Comparison of ENCODE assay signal across 17 cellular contexts in the genomic region with DNA sequence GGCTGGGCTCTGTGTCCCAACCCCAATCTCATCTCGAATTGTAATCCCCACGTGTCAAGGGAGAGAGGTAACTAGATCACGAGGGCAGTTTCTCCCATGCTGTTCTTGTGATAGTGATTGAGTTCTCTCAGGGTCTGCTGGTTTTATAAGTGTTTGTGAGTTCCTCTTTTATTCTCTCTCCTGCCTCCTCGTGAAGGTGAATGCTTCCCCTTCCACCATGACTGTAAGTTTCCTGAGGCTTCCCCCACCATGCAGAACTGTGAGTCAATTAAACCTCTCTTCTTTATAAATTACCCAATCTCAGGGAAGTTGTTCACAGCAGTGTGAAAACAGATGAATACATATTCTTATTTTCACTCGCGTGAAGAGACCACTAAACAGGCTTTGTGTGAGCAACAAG.
"Had no signal": no experiment of that assay in that cellular context is flagged by ENCODE, and none has a peak within 500 bp of the region (broad histone marks: within the 10 kb centered on the region; RNA-seq: fewer than 3 reads in every experiment).

No MANE protein-coding gene starts in this region.

- H3K4me3 Mint-ChIP-seq: activated CD8-positive, alpha-beta T cell treated with anti-CD3 and anti-CD28 coated beads, Interleukin-2, amount 10 ng/mL, durations not matched to agents 7 days and 5 days; activated naive CD4-positive, alpha-beta T cell treated with anti-CD3 and anti-CD28 coated beads, Interleukin-2, amount 10 ng/mL, durations not matched to agents 7 days and 5 days; nephron progenitor cell; stimulated activated naive CD8-positive, alpha-beta T cell treated with anti-CD3 and anti-CD28 coated beads, Interleukin-15, amount 100 ng/mL, for 72 hours; T-helper 1 cell treated with Interleukin-12 subunit alpha and Interleukin-12 subunit beta and Interleukin-4 antibody, amounts not matched to agents 30 μg/mL and 1 μg/mL, for 36 hours had no signal

- DNase-seq: activated CD8-positive, alpha-beta memory T cell treated with anti-CD3 and anti-CD28 coated beads, Interleukin-2, amount 50 U/mL, for 48 hours; activated CD8-positive, alpha-beta T cell treated with anti-CD3 and anti-CD28 coated beads, Interleukin-2, amount 10 ng/mL, durations not matched to agents 7 days and 5 days; activated naive CD4-positive, alpha-beta T cell treated with anti-CD3 and anti-CD28 coated beads, Interleukin-2, amount 10 ng/mL, durations not matched to agents 7 days and 5 days; adrenal gland; caudate nucleus; effector memory CD4-positive, alpha-beta T cell; heart right ventricle; mammary epithelial cell; nephron progenitor cell; sigmoid colon; stimulated activated CD4-positive, alpha-beta T cell treated with anti-CD3 and anti-CD28 coated beads, Interleukin-4, amount 100 ng/mL, for 1 hour; stimulated activated CD8-positive, alpha-beta memory T cell treated with anti-CD3 and anti-CD28 coated beads, Interleukin-4, amount 100 ng/mL, for 48 hours; stimulated activated naive CD8-positive, alpha-beta T cell treated with anti-CD3 and anti-CD28 coated beads, Interleukin-15, amount 100 ng/mL, for 72 hours had no signal

- H3K4me1 Mint-ChIP-seq: activated naive CD4-positive, alpha-beta T cell treated with anti-CD3 and anti-CD28 coated beads, Interleukin-2, amount 10 ng/mL, durations not matched to agents 7 days and 5 days; stimulated activated naive CD8-positive, alpha-beta T cell treated with anti-CD3 and anti-CD28 coated beads, Interleukin-15, amount 100 ng/mL, for 72 hours had no signal

- H3K9me3 ChIP-seq: adrenal gland, heart right ventricle, sigmoid colon, thoracic aorta had no signal

- H3K36me3 Mint-ChIP-seq: activated naive CD4-positive, alpha-beta T cell treated with anti-CD3 and anti-CD28 coated beads, Interleukin-2, amount 10 ng/mL, durations not matched to agents 7 days and 5 days had no signal

- ATAC-seq: activated CD8-positive, alpha-beta T cell treated with anti-CD3 and anti-CD28 coated beads, Interleukin-2, amount 10 ng/mL, durations not matched to agents 7 days and 5 days; heart right ventricle; left lobe of liver; stimulated activated naive CD8-positive, alpha-beta T cell treated with anti-CD3 and anti-CD28 coated beads, Interleukin-15, amount 100 ng/mL, for 72 hours had no signal

- H3K27ac Mint-ChIP-seq: activated CD8-positive, alpha-beta T cell treated with anti-CD3 and anti-CD28 coated beads, Interleukin-2, amount 10 ng/mL, durations not matched to agents 7 days and 5 days; activated naive CD4-positive, alpha-beta T cell treated with anti-CD3 and anti-CD28 coated beads, Interleukin-2, amount 10 ng/mL, durations not matched to agents 7 days and 5 days; nephron progenitor cell; stimulated activated naive CD8-positive, alpha-beta T cell treated with anti-CD3 and anti-CD28 coated beads, Interleukin-15, amount 100 ng/mL, for 72 hours; T-helper 1 cell treated with Interleukin-12 subunit alpha and Interleukin-12 subunit beta and Interleukin-4 antibody, amounts not matched to agents 30 μg/mL and 1 μg/mL, for 36 hours had no signal

- H3K27ac ChIP-seq: adrenal gland, coronary artery, heart right ventricle, sigmoid colon, thoracic aorta had no signal

- H3K27me3 ChIP-seq: adrenal gland, heart right ventricle, sigmoid colon had no signal

- H3K4me3 ChIP-seq: adrenal gland, coronary artery, heart right ventricle, sigmoid colon, thoracic aorta had no signal

- H3K4me1 ChIP-seq: adrenal gland, heart right ventricle, sigmoid colon had no signal

- H3K36me3 ChIP-seq: adrenal gland, heart right ventricle, sigmoid colon, thoracic aorta had no signal
